1 cellular context compared by ENCODE assay signal in the genomic region with DNA sequence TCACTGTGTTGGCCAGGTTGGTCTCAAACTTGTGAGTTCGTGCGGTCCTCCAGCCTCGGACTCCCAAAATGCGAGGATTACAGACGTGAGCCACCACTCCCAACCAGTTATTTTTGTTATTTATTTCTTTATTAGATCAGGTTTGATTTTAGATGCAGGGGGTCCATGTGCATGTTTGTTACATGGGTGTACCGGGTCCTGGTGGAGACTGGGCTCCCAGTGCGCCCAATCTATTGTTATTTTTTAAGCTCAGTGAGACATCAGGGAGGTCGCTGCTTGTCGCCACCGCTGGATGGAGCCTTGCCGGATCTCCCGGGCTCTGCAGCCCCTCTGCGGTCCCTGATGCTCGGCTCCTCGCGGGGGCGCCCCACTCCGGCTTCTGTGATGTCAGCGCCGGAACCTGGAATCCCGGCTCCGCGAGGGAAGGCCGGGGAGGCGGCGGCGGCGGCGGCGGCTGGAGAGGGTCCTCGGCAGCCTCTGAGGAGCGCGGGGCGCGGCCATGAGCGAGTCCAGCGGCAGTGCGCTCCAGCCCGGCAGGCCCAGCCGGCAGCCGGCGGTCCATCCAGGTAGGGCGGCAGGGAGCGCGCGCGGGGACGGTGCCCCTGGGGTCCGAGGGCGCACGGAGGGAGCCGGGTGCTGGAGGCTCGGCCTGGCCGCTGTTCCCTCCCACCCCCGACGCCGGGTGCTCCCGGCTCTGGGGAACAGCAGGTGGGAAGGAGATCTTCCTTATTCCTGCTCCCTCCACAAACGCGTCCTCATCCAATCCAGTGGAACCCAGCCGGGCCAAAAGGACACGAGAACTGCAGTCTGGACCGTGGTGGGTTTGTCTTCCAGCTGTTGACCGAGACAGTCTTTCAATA.
TF ChIP-seq lines count a peak whose summit lies in the region.

Gene TMC7 (plus strand): TSS at position 370 of the 860 bp plus-strand sequence. CDS start 130 bp downstream, at position 500.

TF ChIP-seq in HepG2, 621 proteins besides CTCF, POLR2A, EP300 and RAD21 (continued from another document and continues in another):
- TF ChIP-seq, protein P1, sequence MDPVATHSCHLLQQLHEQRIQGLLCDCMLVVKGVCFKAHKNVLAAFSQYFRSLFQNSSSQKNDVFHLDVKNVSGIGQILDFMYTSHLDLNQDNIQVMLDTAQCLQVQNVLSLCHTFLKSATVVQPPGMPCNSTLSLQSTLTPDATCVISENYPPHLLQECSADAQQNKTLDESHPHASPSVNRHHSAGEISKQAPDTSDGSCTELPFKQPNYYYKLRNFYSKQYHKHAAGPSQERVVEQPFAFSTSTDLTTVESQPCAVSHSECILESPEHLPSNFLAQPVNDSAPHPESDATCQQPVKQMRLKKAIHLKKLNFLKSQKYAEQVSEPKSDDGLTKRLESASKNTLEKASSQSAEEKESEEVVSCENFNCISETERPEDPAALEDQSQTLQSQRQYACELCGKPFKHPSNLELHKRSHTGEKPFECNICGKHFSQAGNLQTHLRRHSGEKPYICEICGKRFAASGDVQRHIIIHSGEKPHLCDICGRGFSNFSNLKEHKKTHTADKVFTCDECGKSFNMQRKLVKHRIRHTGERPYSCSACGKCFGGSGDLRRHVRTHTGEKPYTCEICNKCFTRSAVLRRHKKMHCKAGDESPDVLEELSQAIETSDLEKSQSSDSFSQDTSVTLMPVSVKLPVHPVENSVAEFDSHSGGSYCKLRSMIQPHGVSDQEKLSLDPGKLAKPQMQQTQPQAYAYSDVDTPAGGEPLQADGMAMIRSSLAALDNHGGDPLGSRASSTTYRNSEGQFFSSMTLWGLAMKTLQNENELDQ (CRISPR knock-in tag; IDR thresholded peaks at IDR 0.05; ENCODE audit: borderline replicate concordance) = 0 out of 2 replicates have a peak, but pooled peaks have one; percentile 19
- TF ChIP-seq, protein P2, sequence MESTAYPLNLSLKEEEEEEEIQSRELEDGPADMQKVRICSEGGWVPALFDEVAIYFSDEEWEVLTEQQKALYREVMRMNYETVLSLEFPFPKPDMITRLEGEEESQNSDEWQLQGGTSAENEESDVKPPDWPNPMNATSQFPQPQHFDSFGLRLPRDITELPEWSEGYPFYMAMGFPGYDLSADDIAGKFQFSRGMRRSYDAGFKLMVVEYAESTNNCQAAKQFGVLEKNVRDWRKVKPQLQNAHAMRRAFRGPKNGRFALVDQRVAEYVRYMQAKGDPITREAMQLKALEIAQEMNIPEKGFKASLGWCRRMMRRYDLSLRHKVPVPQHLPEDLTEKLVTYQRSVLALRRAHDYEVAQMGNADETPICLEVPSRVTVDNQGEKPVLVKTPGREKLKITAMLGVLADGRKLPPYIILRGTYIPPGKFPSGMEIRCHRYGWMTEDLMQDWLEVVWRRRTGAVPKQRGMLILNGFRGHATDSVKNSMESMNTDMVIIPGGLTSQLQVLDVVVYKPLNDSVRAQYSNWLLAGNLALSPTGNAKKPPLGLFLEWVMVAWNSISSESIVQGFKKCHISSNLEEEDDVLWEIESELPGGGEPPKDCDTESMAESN (CRISPR knock-in tag; conservative IDR thresholded peaks at IDR 0.05) = peak; percentile 86
- TF ChIP-seq, protein P3, sequence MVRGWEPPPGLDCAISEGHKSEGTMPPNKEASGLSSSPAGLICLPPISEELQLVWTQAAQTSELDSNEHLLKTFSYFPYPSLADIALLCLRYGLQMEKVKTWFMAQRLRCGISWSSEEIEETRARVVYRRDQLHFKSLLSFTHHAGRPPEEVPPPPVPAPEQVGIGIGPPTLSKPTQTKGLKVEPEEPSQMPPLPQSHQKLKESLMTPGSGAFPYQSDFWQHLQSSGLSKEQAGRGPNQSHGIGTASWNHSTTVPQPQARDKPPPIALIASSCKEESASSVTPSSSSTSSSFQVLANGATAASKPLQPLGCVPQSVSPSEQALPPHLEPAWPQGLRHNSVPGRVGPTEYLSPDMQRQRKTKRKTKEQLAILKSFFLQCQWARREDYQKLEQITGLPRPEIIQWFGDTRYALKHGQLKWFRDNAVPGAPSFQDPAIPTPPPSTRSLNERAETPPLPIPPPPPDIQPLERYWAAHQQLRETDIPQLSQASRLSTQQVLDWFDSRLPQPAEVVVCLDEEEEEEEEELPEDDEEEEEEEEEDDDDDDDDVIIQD (CRISPR knock-in tag; IDR thresholded peaks at IDR 0.05; ENCODE audit: low read depth) = peak; percentile 81; the same call in 1 of the 2 replicates
- TF ChIP-seq, protein P4, sequence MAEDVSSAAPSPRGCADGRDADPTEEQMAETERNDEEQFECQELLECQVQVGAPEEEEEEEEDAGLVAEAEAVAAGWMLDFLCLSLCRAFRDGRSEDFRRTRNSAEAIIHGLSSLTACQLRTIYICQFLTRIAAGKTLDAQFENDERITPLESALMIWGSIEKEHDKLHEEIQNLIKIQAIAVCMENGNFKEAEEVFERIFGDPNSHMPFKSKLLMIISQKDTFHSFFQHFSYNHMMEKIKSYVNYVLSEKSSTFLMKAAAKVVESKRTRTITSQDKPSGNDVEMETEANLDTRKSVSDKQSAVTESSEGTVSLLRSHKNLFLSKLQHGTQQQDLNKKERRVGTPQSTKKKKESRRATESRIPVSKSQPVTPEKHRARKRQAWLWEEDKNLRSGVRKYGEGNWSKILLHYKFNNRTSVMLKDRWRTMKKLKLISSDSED (CRISPR knock-in tag; IDR thresholded peaks at IDR 0.05) = no peak
- TF ChIP-seq, protein P5, sequence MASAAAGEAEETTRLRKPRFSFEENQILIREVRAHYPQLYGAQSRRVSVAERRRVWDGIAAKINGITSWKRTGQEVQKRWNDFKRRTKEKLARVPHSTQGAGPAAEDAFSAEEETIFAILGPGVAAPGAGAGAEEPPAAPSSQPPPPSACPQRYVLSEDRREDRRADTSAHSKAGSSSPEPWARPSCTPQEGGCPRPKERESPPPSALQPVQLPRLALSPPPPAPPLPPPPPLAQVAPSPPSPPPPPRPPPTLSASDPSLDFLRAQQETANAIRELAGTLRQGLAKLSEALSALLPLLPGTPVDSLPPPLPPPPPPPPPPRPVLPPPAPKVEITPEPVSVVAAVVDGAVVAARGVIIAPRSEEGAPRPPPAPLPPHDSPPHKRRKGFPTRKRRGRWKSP (CRISPR knock-in tag; IDR thresholded peaks at IDR 0.05) = peak; percentile 69; the same call in 1 of the 2 replicates
- TF ChIP-seq BRCA1 (CRISPR knock-in tag; IDR thresholded peaks at IDR 0.05) (0 out of 2 replicates have a peak, but pooled peaks have one; percentile 47), CBFB (CRISPR knock-in tag; IDR thresholded peaks at IDR 0.05) (peak; percentile 89; the same call in 1 of the 2 replicates), CAMTA2 (CRISPR knock-in tag; IDR thresholded peaks at IDR 0.05; ENCODE audit: borderline replicate concordance) (peak; percentile 74; the same call in 1 of the 2 replicates), SATB2 (CRISPR knock-in tag; IDR thresholded peaks at IDR 0.05) (no peak), ATAD3A (CRISPR knock-in tag; IDR thresholded peaks at IDR 0.05) (no peak), ZNF354B (CRISPR knock-in tag; IDR thresholded peaks at IDR 0.05) (peak; percentile 98), ZSCAN30 (CRISPR knock-in tag; IDR thresholded peaks at IDR 0.05) (no peak), ZNF768 (CRISPR knock-in tag; IDR thresholded peaks at IDR 0.05) (peak; percentile 28; the same call in 1 of the 2 replicates), YEATS2 (CRISPR knock-in tag; IDR thresholded peaks at IDR 0.05; ENCODE audit: borderline replicate concordance) (no peak), JUND (CRISPR knock-in tag; IDR thresholded peaks at IDR 0.05) (no peak), HBP1 (CRISPR knock-in tag; IDR thresholded peaks at IDR 0.05; ENCODE audit: low read depth) (peak; percentile 62; the same call in 1 of the 2 replicates), GTF2F1 (IDR thresholded peaks at IDR 0.05; ENCODE audit: low read length) (no peak), ZNF652 (CRISPR knock-in tag; IDR thresholded peaks at IDR 0.05; ENCODE audit: borderline replicate concordance, low read depth) (no peak), SOX13 (IDR thresholded peaks at IDR 0.05) (peak; percentile 43; the same call in 1 of the 2 replicates), SOX13 (CRISPR knock-in tag; conservative IDR thresholded peaks at IDR 0.05 in 1 of 2, IDR thresholded peaks at IDR 0.05 in 1 of 2) (peak in 1 of 2 experiments; percentile 72; a peak in 2 of 4 replicates), TEAD3 (CRISPR knock-in tag; optimal IDR thresholded peaks at IDR 0.05; ENCODE audit: borderline replicate concordance) (peak; percentile 82), CENPBD1 (CRISPR knock-in tag; IDR thresholded peaks at IDR 0.05; ENCODE audit: borderline replicate concordance, low read depth) (no peak), NR1H2 (CRISPR knock-in tag; IDR thresholded peaks at IDR 0.05; ENCODE audit: borderline replicate concordance, low read depth) (no peak), ZBTB20 (CRISPR knock-in tag; IDR thresholded peaks at IDR 0.05; ENCODE audit: borderline replicate concordance, low read depth) (peak; percentile 67; the same call in 1 of the 2 replicates)
- TF ChIP-seq, protein P6, sequence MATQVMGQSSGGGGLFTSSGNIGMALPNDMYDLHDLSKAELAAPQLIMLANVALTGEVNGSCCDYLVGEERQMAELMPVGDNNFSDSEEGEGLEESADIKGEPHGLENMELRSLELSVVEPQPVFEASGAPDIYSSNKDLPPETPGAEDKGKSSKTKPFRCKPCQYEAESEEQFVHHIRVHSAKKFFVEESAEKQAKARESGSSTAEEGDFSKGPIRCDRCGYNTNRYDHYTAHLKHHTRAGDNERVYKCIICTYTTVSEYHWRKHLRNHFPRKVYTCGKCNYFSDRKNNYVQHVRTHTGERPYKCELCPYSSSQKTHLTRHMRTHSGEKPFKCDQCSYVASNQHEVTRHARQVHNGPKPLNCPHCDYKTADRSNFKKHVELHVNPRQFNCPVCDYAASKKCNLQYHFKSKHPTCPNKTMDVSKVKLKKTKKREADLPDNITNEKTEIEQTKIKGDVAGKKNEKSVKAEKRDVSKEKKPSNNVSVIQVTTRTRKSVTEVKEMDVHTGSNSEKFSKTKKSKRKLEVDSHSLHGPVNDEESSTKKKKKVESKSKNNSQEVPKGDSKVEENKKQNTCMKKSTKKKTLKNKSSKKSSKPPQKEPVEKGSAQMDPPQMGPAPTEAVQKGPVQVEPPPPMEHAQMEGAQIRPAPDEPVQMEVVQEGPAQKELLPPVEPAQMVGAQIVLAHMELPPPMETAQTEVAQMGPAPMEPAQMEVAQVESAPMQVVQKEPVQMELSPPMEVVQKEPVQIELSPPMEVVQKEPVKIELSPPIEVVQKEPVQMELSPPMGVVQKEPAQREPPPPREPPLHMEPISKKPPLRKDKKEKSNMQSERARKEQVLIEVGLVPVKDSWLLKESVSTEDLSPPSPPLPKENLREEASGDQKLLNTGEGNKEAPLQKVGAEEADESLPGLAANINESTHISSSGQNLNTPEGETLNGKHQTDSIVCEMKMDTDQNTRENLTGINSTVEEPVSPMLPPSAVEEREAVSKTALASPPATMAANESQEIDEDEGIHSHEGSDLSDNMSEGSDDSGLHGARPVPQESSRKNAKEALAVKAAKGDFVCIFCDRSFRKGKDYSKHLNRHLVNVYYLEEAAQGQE (IDR thresholded peaks at IDR 0.05; ENCODE audit: borderline replicate concordance in 1 of 2, low read depth in 1 of 2, low read length in 2 of 2) = no peak
- TF ChIP-seq, protein P7, sequence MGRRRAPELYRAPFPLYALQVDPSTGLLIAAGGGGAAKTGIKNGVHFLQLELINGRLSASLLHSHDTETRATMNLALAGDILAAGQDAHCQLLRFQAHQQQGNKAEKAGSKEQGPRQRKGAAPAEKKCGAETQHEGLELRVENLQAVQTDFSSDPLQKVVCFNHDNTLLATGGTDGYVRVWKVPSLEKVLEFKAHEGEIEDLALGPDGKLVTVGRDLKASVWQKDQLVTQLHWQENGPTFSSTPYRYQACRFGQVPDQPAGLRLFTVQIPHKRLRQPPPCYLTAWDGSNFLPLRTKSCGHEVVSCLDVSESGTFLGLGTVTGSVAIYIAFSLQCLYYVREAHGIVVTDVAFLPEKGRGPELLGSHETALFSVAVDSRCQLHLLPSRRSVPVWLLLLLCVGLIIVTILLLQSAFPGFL (CRISPR knock-in tag; IDR thresholded peaks at IDR 0.05) = no peak
- TF ChIP-seq, protein P8, sequence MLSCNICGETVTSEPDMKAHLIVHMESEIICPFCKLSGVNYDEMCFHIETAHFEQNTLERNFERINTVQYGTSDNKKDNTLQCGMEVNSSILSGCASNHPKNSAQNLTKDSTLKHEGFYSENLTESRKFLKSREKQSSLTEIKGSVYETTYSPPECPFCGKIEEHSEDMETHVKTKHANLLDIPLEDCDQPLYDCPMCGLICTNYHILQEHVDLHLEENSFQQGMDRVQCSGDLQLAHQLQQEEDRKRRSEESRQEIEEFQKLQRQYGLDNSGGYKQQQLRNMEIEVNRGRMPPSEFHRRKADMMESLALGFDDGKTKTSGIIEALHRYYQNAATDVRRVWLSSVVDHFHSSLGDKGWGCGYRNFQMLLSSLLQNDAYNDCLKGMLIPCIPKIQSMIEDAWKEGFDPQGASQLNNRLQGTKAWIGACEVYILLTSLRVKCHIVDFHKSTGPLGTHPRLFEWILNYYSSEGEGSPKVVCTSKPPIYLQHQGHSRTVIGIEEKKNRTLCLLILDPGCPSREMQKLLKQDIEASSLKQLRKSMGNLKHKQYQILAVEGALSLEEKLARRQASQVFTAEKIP (CRISPR knock-in tag; IDR thresholded peaks at IDR 0.05; ENCODE audit: borderline replicate concordance) = no peak
